In genomic region chr14:65361920-65362319, GRCh38 we compare ENCODE assay signal across 10 cellular contexts. TPM values are rescaled to one million over a fixed set of nuclear protein-coding genes. Genes with fewer than 3 reads are reported as not detected.
A peak's percentile ranks its signal among the peaks of the same experiment; 100 is the strongest.
DNase-seq lines count a peak whose midpoint lies in the region; ATAC-seq and TF ChIP-seq lines count a peak whose summit lies in the region.
"Had no signal": no experiment of that assay in that cellular context is flagged by ENCODE, and none has a peak within 500 bp of the region (broad histone marks: within the 10 kb centered on the region; RNA-seq: fewer than 3 reads in every experiment).

No MANE protein-coding gene starts in this region.

- H3K27ac ChIP-seq in gastroesophageal sphincter (no peak overlapping the region), ovary (no peak overlapping the region)

- ATAC-seq in gastroesophageal sphincter (peak; percentile 67), GM18907 (IDR thresholded peaks at IDR 0.05; ENCODE audit: unreplicated experiment) (no peak)

- CTCF ChIA-PET in BJ (lab: Yijun Ruan, JAX): interaction anchor here (1.2 kb wide), 1 partner anchor 197 kb away, joined by 4 read pairs; no protein-coding TSS in a partner anchor

- H3K27me3 ChIP-seq in BJ (ENCODE audit: control insufficient read depth, insufficient read depth, low read length) (no peaks in the 10 kb centered on the region), gastroesophageal sphincter (no peaks in the 10 kb centered on the region), ovary (no peaks in the 10 kb centered on the region)

- TF ChIP-seq EP300 in gastroesophageal sphincter (IDR thresholded peaks at IDR 0.05) (no peak), ovary (IDR thresholded peaks at IDR 0.05) (no peak)

- POLR2A ChIA-PET in BJ (lab: Charles Lee): no interaction called here

- 32 to 76% methylated on average over 2 of the region's 2 CpGs for WGBS in gastroesophageal sphincter (ENCODE audit: low coverage in 1 of 2), 2 donors
- 3 to 16% (median 5%) methylated on average over 2 of the region's 2 CpGs for WGBS in ovary, 3 donors

- peaks cover 0 to 5% (median 0%) of the 10 kb centered on the region in 3 donors for H3K4me1 ChIP-seq in gastroesophageal sphincter
- peaks cover 5% of the 10 kb centered on the region for H3K4me1 ChIP-seq in ovary (ENCODE audit: insufficient read depth)

- intact Hi-C loops in ovary (cut with DNase I): no loop called here

- DNase-seq in BJ (ENCODE audit: low read depth): peak; percentile 24
- peak in 29 of 56 donors; percentile 5 to 76 (median 27) for DNase-seq in amygdala (lab: John Stamatoyannopoulos, UW)
- peak in 3 of 5 donors; percentile 31 to 41 (median 31) for DNase-seq in ovary
- DNase-seq in GM13976 (ENCODE audit: low spot score): no peak
- DNase-seq in COR-L47 (lab: John Stamatoyannopoulos, UW): no peak
- no peak for DNase-seq in 8988T
- DNase-seq: CD8-positive, alpha-beta memory T cell; endodermal cell had no signal

- H3K36me3 ChIP-seq in BJ (ENCODE audit: control insufficient read depth, insufficient read depth, low read length): no peaks in the 10 kb centered on the region
- H3K36me3 ChIP-seq in gastroesophageal sphincter: no peaks in the 10 kb centered on the region
- H3K36me3 ChIP-seq in ovary: no peaks in the 10 kb centered on the region

- H3K4me3 ChIP-seq in BJ (ENCODE audit: low read depth, low read length): no peak overlapping the region
- no peak overlapping the region for H3K4me3 ChIP-seq in gastroesophageal sphincter
- no peak overlapping the region for H3K4me3 ChIP-seq in ovary

- no peak for TF ChIP-seq CTCF in BJ (IDR thresholded peaks at IDR 0.05; ENCODE audit: insufficient read depth, low read depth, low read length)
- no peak for TF ChIP-seq CTCF in gastroesophageal sphincter (IDR thresholded peaks at IDR 0.05)
- no peak for TF ChIP-seq CTCF in ovary (IDR thresholded peaks at IDR 0.05)
- no peak for TF ChIP-seq CTCF in GM13976 (IDR thresholded peaks at IDR 0.05; ENCODE audit: borderline replicate concordance, control extremely low read depth, extremely low read depth, insufficient read depth, missing control alignments)

- TF ChIP-seq POLR2A in gastroesophageal sphincter (IDR thresholded peaks at IDR 0.05): no peak
- TF ChIP-seq POLR2A in ovary (IDR thresholded peaks at IDR 0.05): no peak

- in situ Hi-C loops in GM13976 (cut with MboI; ENCODE audit: low sequenced_read_pairs, unreplicated experiment): no loop called here

- H3K9me3 ChIP-seq in gastroesophageal sphincter (no peaks in the 10 kb centered on the region), ovary (no peaks in the 10 kb centered on the region)

RNA-seq across cellular contexts. Expression of gene FUT8, which starts 50.6 kb away (rescaled TPM):
- polyA plus RNA-seq in BJ (2011; rRNA removed): 14.7 and 23.0 TPM in 2 replicates
- polyA minus RNA-seq in BJ (2011; rRNA and poly(A)+ RNA removed): 17.8 and 18.0 TPM in 2 replicates
- total RNA-seq in gastroesophageal sphincter: 10 to 100 TPM; 16.9 to 35.2 (median 30.8) TPM
- 10 to 100 TPM; 20.4 to 51.1 (median 34.0) TPM for total RNA-seq in ovary
- polyA plus RNA-seq in ovary: 10 to 100 TPM; 18.1 to 18.6 TPM

Comparison
In these comparisons a context has a peak if more than half of its experiments do, and no peak if none do; other contexts are left out.
1. DNase-seq: peak in BJ (single experiment), amygdala (29 of 56) and ovary (3 of 5); none in GM13976 (single experiment), COR-L47 (single experiment) and 8988T (single experiment).